23 cellular contexts compared by ENCODE assay signal in genomic region chr11:61927501-61927900, GRCh38. TPM values are rescaled to one million over a fixed set of nuclear protein-coding genes. Genes with fewer than 3 reads are reported as not detected.
"Had no signal": no experiment of that assay in that cellular context is flagged by ENCODE, and none has a peak within 500 bp of the region (broad histone marks: within the 10 kb centered on the region; RNA-seq: fewer than 3 reads in every experiment).

No MANE protein-coding gene starts in this region.

- H3K4me3 Mint-ChIP-seq: activated CD4-positive, alpha-beta T cell treated with anti-CD3 and anti-CD28 coated beads, Interleukin-2, amount 10 ng/mL, durations not matched to agents 7 days and 5 days; activated naive CD4-positive, alpha-beta T cell treated with anti-CD3 and anti-CD28 coated beads for 36 hours; activated T-cell treated with anti-CD3 and anti-CD28 coated beads, Interleukin-2, amount 50 U/mL, for 4 hours; central memory CD8-positive, alpha-beta T cell; naive B cell; stimulated activated memory B cell treated with anti-CD40 and anti-IgM and Interleukin-4, amounts not matched to agents 10 μg/mL and 1 μg/mL and 100 μg/mL, for 72 hours had no signal

- DNase-seq: activated CD4-positive, alpha-beta T cell treated with anti-CD3 and anti-CD28 coated beads, Interleukin-2, amount 10 ng/mL, durations not matched to agents 7 days and 5 days; activated CD8-positive, alpha-beta memory T cell treated with anti-CD3 and anti-CD28 coated beads, Interleukin-2, amount 50 U/mL, for 4 hours; activated naive CD4-positive, alpha-beta T cell treated with anti-CD3 and anti-CD28 coated beads for 36 hours; activated T-cell treated with anti-CD3 and anti-CD28 coated beads, Interleukin-2, amount 50 U/mL, for 4 hours; anterior cingulate cortex; cortex of kidney; erythroblast; heart left ventricle; kidney glomerular epithelial cell; mesenchymal stem cell; mucosa of descending colon; naive B cell; ovary; stimulated activated CD4-positive, alpha-beta T cell treated with anti-CD3 and anti-CD28 coated beads, Interleukin-4, amount 100 ng/mL, for 4 hours; substantia nigra; T1000; tibial artery had no signal

- H3K27ac ChIP-seq: gastroesophageal sphincter, heart left ventricle, ovary, tibial artery had no signal

- H3K4me3 ChIP-seq: gastroesophageal sphincter, heart left ventricle, mucosa of descending colon, ovary, smooth muscle cell, tibial artery had no signal

- H3K9me3 Mint-ChIP-seq: activated CD4-positive, alpha-beta T cell treated with anti-CD3 and anti-CD28 coated beads, Interleukin-2, amount 10 ng/mL, durations not matched to agents 7 days and 5 days; activated naive CD4-positive, alpha-beta T cell treated with anti-CD3 and anti-CD28 coated beads for 36 hours; activated T-cell treated with anti-CD3 and anti-CD28 coated beads, Interleukin-2, amount 50 U/mL, for 4 hours; central memory CD8-positive, alpha-beta T cell; stimulated activated memory B cell treated with anti-CD40 and anti-IgM and Interleukin-4, amounts not matched to agents 10 μg/mL and 1 μg/mL and 100 μg/mL, for 72 hours had no signal

- ATAC-seq: activated CD4-positive, CD25-positive, alpha-beta regulatory T cell treated with anti-CD3 and anti-CD28 coated beads, Interleukin-2, amount 50 U/mL, for 24 hours; activated T-cell treated with anti-CD3 and anti-CD28 coated beads, Interleukin-2, amount 50 U/mL, for 4 hours; gastroesophageal sphincter; heart left ventricle; mucosa of descending colon; sciatic nerve; stimulated activated memory B cell treated with anti-CD40 and anti-IgM and Interleukin-4, amounts not matched to agents 10 μg/mL and 1 μg/mL and 100 μg/mL, for 72 hours had no signal

- H3K36me3 Mint-ChIP-seq: naive B cell; stimulated activated memory B cell treated with anti-CD40 and anti-IgM and Interleukin-4, amounts not matched to agents 10 μg/mL and 1 μg/mL and 100 μg/mL, for 72 hours had no signal

- H3K36me3 ChIP-seq: gastroesophageal sphincter, heart left ventricle, ovary, tibial artery had no signal

- H3K27ac Mint-ChIP-seq: activated CD4-positive, alpha-beta T cell treated with anti-CD3 and anti-CD28 coated beads, Interleukin-2, amount 10 ng/mL, durations not matched to agents 7 days and 5 days; activated naive CD4-positive, alpha-beta T cell treated with anti-CD3 and anti-CD28 coated beads for 36 hours; stimulated activated memory B cell treated with anti-CD40 and anti-IgM and Interleukin-4, amounts not matched to agents 10 μg/mL and 1 μg/mL and 100 μg/mL, for 72 hours had no signal

- H3K9me3 ChIP-seq: gastroesophageal sphincter, heart left ventricle, mucosa of descending colon, ovary, tibial artery had no signal

- H3K4me1 Mint-ChIP-seq: activated CD4-positive, alpha-beta T cell treated with anti-CD3 and anti-CD28 coated beads, Interleukin-2, amount 10 ng/mL, durations not matched to agents 7 days and 5 days; central memory CD8-positive, alpha-beta T cell had no signal

RNA-seq across cellular contexts. Expression of gene RAB3IL1, which starts 10.1 kb away (rescaled TPM):
- total RNA-seq: activated CD4-positive, alpha-beta T cell treated with anti-CD3 and anti-CD28 coated beads, Interleukin-2, amount 10 ng/mL, durations not matched to agents 7 days and 5 days had no signal

RNA-seq across cellular contexts. Expression of gene BEST1, which starts 22.6 kb away (rescaled TPM):
- total RNA-seq: activated CD4-positive, alpha-beta T cell treated with anti-CD3 and anti-CD28 coated beads, Interleukin-2, amount 10 ng/mL, durations not matched to agents 7 days and 5 days; activated T-cell treated with anti-CD3 and anti-CD28 coated beads, Interleukin-2, amount 50 U/mL, for 4 hours had no signal
